In the genomic region with DNA sequence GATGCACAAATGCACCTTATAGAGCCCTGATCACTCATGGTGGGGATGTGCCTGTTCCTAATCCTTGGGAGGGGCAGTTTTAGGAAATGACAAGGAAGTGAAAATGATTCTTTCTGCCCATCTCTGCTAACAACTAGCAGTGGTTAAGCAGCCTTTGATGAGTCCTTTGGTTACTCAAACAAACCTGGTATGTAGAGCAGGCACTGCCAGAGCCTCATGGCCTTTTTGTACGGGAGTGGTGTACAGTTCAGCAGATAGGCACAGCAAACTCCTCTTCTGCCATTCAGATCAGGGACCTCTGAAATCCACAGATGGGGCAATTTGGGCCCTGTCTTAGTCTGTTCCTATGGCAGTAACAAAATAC, we compare ENCODE assay signal across 23 cellular contexts.
A peak's percentile ranks its signal among the peaks of the same experiment; 100 is the strongest.
DNase-seq lines count a peak whose midpoint lies in the region; ATAC-seq and TF ChIP-seq lines count a peak whose summit lies in the region.
"Had no signal": no experiment of that assay in that cellular context is flagged by ENCODE, and none has a peak within 500 bp of the region (broad histone marks: within the 10 kb centered on the region; RNA-seq: fewer than 3 reads in every experiment).

No MANE protein-coding gene starts in this region.

- H3K4me3 Mint-ChIP-seq in HFFc6 (peak overlapping the region; percentile 45), nephron (no peak overlapping the region)
- H3K4me3 Mint-ChIP-seq in activated T-helper 17 cell treated with anti-CD3 and anti-CD28 coated beads, Interleukin-2, amount 50 U/mL, for 72 hours, result no peak overlapping the region
- H3K4me3 Mint-ChIP-seq: CD4-positive, alpha-beta memory T cell; GM23338 had no signal

- H3K9me3 Mint-ChIP-seq in HFFc6, result no peaks in the 10 kb centered on the region
- peaks cover 12% of the 10 kb centered on the region for H3K9me3 Mint-ChIP-seq in nephron
- H3K9me3 Mint-ChIP-seq in activated T-helper 17 cell treated with anti-CD3 and anti-CD28 coated beads, Interleukin-2, amount 50 U/mL, for 72 hours, result no peaks in the 10 kb centered on the region
- H3K9me3 Mint-ChIP-seq: CD4-positive, alpha-beta memory T cell; GM23338 had no signal

- no peaks in the 10 kb centered on the region; the same call in 1 of the 2 replicates for H3K27me3 Mint-ChIP-seq in HFFc6 (ENCODE audit: insufficient read depth)
- H3K27me3 Mint-ChIP-seq in nephron (ENCODE audit: low read depth), result no peaks in the 10 kb centered on the region
- peaks cover 23% of the 10 kb centered on the region for H3K27me3 Mint-ChIP-seq in activated T-helper 17 cell treated with anti-CD3 and anti-CD28 coated beads, Interleukin-2, amount 50 U/mL, for 72 hours

- POLR2A ChIA-PET in AG04450 (lab: Yijun Ruan, JAX), result no interaction called here

- H3K4me3 ChIP-seq in AG04450 (ENCODE audit: low read depth, low read length), result no peak overlapping the region
- H3K4me3 ChIP-seq: BLaER1, GM23338, SJSA1 had no signal

- TF ChIP-seq CTCF in AG04450 (IDR thresholded peaks at IDR 0.05; ENCODE audit: low read depth, low read length), result no peak
- TF ChIP-seq CTCF in HFFc6 (IDR thresholded peaks at IDR 0.05), result no peak
- no peak for TF ChIP-seq CTCF in nephron (IDR thresholded peaks at IDR 0.05; ENCODE audit: unreplicated experiment in 3 of 3)

- DNase-seq in AG04450 (ENCODE audit: low read depth, low spot score) (no peak), HFFc6 (peak; percentile 14), astrocyte of the hippocampus (ENCODE audit: low read depth, low spot score) (peak; percentile 30)
- no peak for DNase-seq in activated CD8-positive, alpha-beta memory T cell treated with anti-CD3 and anti-CD28 coated beads for 24 hours
- DNase-seq in NK-92 treated with Interleukin-12 subunit alpha and Interleukin-12 subunit beta, amount 100 ng/mL, for 24 hours (lab: John Stamatoyannopoulos, UW), result no peak
- DNase-seq: 8988T; CD4-positive, alpha-beta memory T cell; DMS153; HCEC 1CT; KG1; NCI-H1417; NCI-H187 treated with DMSO at 0.1 percent for 48 hours; NCI-H2227 treated with DMSO at 0.1 percent for 48 hours; NCI-H510A treated with DMSO at 0.1 percent for 48 hours; NCI-H774; PC-3 had no signal

- CTCF ChIA-PET in AG04450 (lab: Charles Lee), result interaction anchor here (1.6 kb wide), 1 partner anchor 19 kb away, joined by 6 read pairs; no protein-coding TSS in a partner anchor

- H3K9me3 ChIP-seq in AG04450 (ENCODE audit: control insufficient read depth, insufficient read depth, low read length), result no peaks in the 10 kb centered on the region
- H3K9me3 ChIP-seq: BLaER1, SJSA1 had no signal

- no peaks in the 10 kb centered on the region for H3K27me3 ChIP-seq in AG04450 (ENCODE audit: control insufficient read depth, insufficient read depth, low read length)
- H3K27me3 ChIP-seq: BLaER1, SJSA1 had no signal

- H3K36me3 Mint-ChIP-seq in HFFc6 (ENCODE audit: low read depth) (0 out of 2 replicates have a peak, but pooled peaks cover 1% of the 10 kb centered on the region), nephron (ENCODE audit: low read depth) (peaks cover 48% of the 10 kb centered on the region)
- no peaks in the 10 kb centered on the region for H3K36me3 Mint-ChIP-seq in activated T-helper 17 cell treated with anti-CD3 and anti-CD28 coated beads, Interleukin-2, amount 50 U/mL, for 72 hours (ENCODE audit: low read depth)
- H3K36me3 Mint-ChIP-seq: CD4-positive, alpha-beta memory T cell had no signal

- no peak for ATAC-seq in activated T-helper 17 cell treated with anti-CD3 and anti-CD28 coated beads, Interleukin-2, amount 50 U/mL, for 72 hours (replicated peaks)
- ATAC-seq in HG03025 (IDR thresholded peaks at IDR 0.05; ENCODE audit: low FRiP score, unreplicated experiment), result no peak
- ATAC-seq: GM23338, HepG2, PC-3 had no signal

- peak overlapping the region; percentile 44; the same call in 1 of the 2 replicates for H3K27ac Mint-ChIP-seq in HFFc6
- H3K27ac Mint-ChIP-seq in nephron, result peak overlapping the region; percentile 70 to 92 (median 86)
- H3K27ac Mint-ChIP-seq in activated T-helper 17 cell treated with anti-CD3 and anti-CD28 coated beads, Interleukin-2, amount 50 U/mL, for 72 hours, result no peak overlapping the region
- H3K27ac Mint-ChIP-seq: CD4-positive, alpha-beta memory T cell; GM23338 had no signal

- H3K27ac ChIP-seq in AG04450 (ENCODE audit: low read depth, low read length), result peak overlapping the region; percentile 59
- H3K27ac ChIP-seq: BLaER1, SJSA1 had no signal

- peaks cover 15% of the 10 kb centered on the region for H3K4me1 Mint-ChIP-seq in HFFc6 (ENCODE audit: low read depth)
- peaks cover 20% of the 10 kb centered on the region for H3K4me1 Mint-ChIP-seq in nephron
- H3K4me1 Mint-ChIP-seq in activated T-helper 17 cell treated with anti-CD3 and anti-CD28 coated beads, Interleukin-2, amount 50 U/mL, for 72 hours, result no peaks in the 10 kb centered on the region
- H3K4me1 Mint-ChIP-seq: CD4-positive, alpha-beta memory T cell; GM23338 had no signal

Comparison
In these comparisons a context has a peak if more than half of its experiments do, and no peak if none do; other contexts are left out.
1. DNase-seq: peak in HFFc6 (single experiment) and astrocyte of the hippocampus (single experiment); none in AG04450 (single experiment), activated CD8-positive, alpha-beta memory T cell treated with anti-CD3 and anti-CD28 coated beads for 24 hours (single experiment) and NK-92 treated with Interleukin-12 subunit alpha and Interleukin-12 subunit beta, amount 100 ng/mL, for 24 hours (single experiment).